Comparison of ENCODE assay signal across 8 cellular contexts in genomic region chr2:121736462-121737336, GRCh38. TPM values are rescaled to one million over a fixed set of nuclear protein-coding genes. Genes with fewer than 3 reads are reported as not detected.
DNase-seq lines count a peak whose midpoint lies in the region; ATAC-seq and TF ChIP-seq lines count a peak whose summit lies in the region.

Gene NIFK, minus strand, starts transcription at chr2:121736875. Its CDS starts 25 bp downstream, at chr2:121736850.

- H3K27ac ChIP-seq in hepatocyte (peak within 1 kb of the TSS; percentile 77), aorta (ENCODE audit: low read depth in 1 of 2, low read length in 2 of 2) (peak within 1 kb of the TSS in 1 of 2 donors; percentile 28)

- intact Hi-C loops in aorta (cut with DNase I), result loop anchor here in 1 of 2 donors (1.0 to 5.0 kb wide), 2 partner anchors 19 to 204 kb away; partner anchors contain the start of genes RNU4ATAC and TSN

- TF ChIP-seq CTCF in hepatocyte (IDR thresholded peaks at IDR 0.05; ENCODE audit: poor library complexity), result no peak

- no peaks in the 10 kb centered on the region for H3K9me2 ChIP-seq in hepatocyte (replicated peaks; ENCODE audit: insufficient read depth)

- H3K27me3 ChIP-seq in hepatocyte (no peaks in the 10 kb centered on the region), aorta (ENCODE audit: control insufficient read depth in 1 of 2, insufficient read depth in 2 of 2, low read length in 1 of 2) (no peaks in the 10 kb centered on the region)

- peak within 1 kb of the TSS; percentile 80 for H3K4me2 ChIP-seq in hepatocyte

- no peaks in the 10 kb centered on the region for H3K4me1 ChIP-seq in hepatocyte (ENCODE audit: insufficient read depth)
- no peaks in the 10 kb centered on the region for H3K4me1 ChIP-seq in aorta (ENCODE audit: control insufficient read depth in 1 of 2, insufficient read depth in 2 of 2, low read length in 2 of 2)

- H3K4me3 ChIP-seq in hepatocyte, result peak within 1 kb of the TSS; percentile 38
- peak within 1 kb of the TSS; percentile 32 to 73 for H3K4me3 ChIP-seq in aorta (ENCODE audit: low read length in 2 of 2)

- no peaks in the 10 kb centered on the region for H4K20me1 ChIP-seq in hepatocyte (ENCODE audit: insufficient read depth, poor library complexity, severe bottlenecking)

- no peaks in the 10 kb centered on the region for H3K36me3 ChIP-seq in hepatocyte (replicated peaks; ENCODE audit: insufficient read depth, low read depth)
- H3K36me3 ChIP-seq in aorta (ENCODE audit: control insufficient read depth in 1 of 2, insufficient read depth in 2 of 2, low read length in 1 of 2), result no peaks in the 10 kb centered on the region

- under 1% methylated on average over 71 of the region's 93 CpGs for WGBS in hepatocyte (ENCODE audit: low lambda C conversion rate, missing lambda C conversion rate)
- WGBS in aorta, 2 donors, result 0 to 1% methylated on average over 72 to 93 of the region's 93 CpGs

- DNase-seq in NCI-H2081 treated with DMSO at 0.1 percent for 48 hours (lab: John Stamatoyannopoulos, UW), result peak; percentile 73
- DNase-seq in T1000 (lab: John Stamatoyannopoulos, UW), result peak; percentile 97
- DNase-seq in astrocyte of the hippocampus (ENCODE audit: low read depth, low spot score), result peak; percentile 99
- DNase-seq in hepatocyte (ENCODE audit: low spot score), result peak; percentile 99
- peak; percentile 82 for DNase-seq in renal cortical epithelial cell (ENCODE audit: low read depth)
- peak; percentile 99 to 100 for DNase-seq in aorta

- ATAC-seq in GM18519 (IDR thresholded peaks at IDR 0.05; ENCODE audit: low FRiP score, unreplicated experiment), result peak; percentile 76
- peak; percentile 97 for ATAC-seq in HG03045 (IDR thresholded peaks at IDR 0.05; ENCODE audit: unreplicated experiment)
- peak; percentile 99 for ATAC-seq in aorta (ENCODE audit: low FRiP score)

- H2AFZ ChIP-seq in hepatocyte, result peak within 1 kb of the TSS; percentile 60

- peaks cover 42% of the 10 kb centered on the region for H3K79me2 ChIP-seq in hepatocyte

- H3K9me3 ChIP-seq in hepatocyte (ENCODE audit: low read depth) (no peaks in the 10 kb centered on the region), aorta (ENCODE audit: control insufficient read depth, low read length) (no peaks in the 10 kb centered on the region)

RNA-seq across cellular contexts. Expression of gene NIFK, which starts in this region (rescaled TPM):
- 53.6 and 85.7 TPM in 2 replicates for total RNA-seq in hepatocyte
- polyA plus RNA-seq in hepatocyte, result 54.6 and 64.5 TPM in 2 replicates
- total RNA-seq in renal cortical epithelial cell, result 87.5 and 104 TPM in 2 replicates
- 10 to 100 TPM; 33.8 to 35.0 TPM for total RNA-seq in aorta
- polyA plus RNA-seq in aorta, result 10 to 100 TPM; 22.1 to 32.8 TPM
